18 cellular contexts compared by ENCODE assay signal in genomic region chr4:181662383-181662782, GRCh38.
A peak's percentile ranks its signal among the peaks of the same experiment; 100 is the strongest.
DNase-seq lines count a peak whose midpoint lies in the region; ATAC-seq and TF ChIP-seq lines count a peak whose summit lies in the region.
"Had no signal": no experiment of that assay in that cellular context is flagged by ENCODE, and none has a peak within 500 bp of the region (broad histone marks: within the 10 kb centered on the region; RNA-seq: fewer than 3 reads in every experiment).

No MANE protein-coding gene starts in this region.

- 60 to 89% methylated on average over 1 to 3 of the region's 3 CpGs for WGBS in endodermal cell (ENCODE audit: insufficient coverage in 1 of 2, insufficient read length in 1 of 2), 2 experiments
- WGBS in upper lobe of left lung, 2 donors = 27 to 33% methylated on average over 3 of the region's 3 CpGs

- no peaks in the 10 kb centered on the region for H3K9me2 ChIP-seq in PC-3 (replicated peaks; ENCODE audit: low read length)

- H3K27ac ChIP-seq in endodermal cell (ENCODE audit: low read depth, low read length) (peak overlapping the region; percentile 51), PC-3 (ENCODE audit: low read length) (no peak overlapping the region), upper lobe of left lung (no peak overlapping the region)
- H3K27ac ChIP-seq: lower lobe of right lung, neutrophil, Peyer's patch had no signal

- peak; percentile 79 for DNase-seq in EL
- DNase-seq in NCI-H1105 treated with DMSO at 0.1 percent for 48 hours (lab: John Stamatoyannopoulos, UW) = peak; percentile 63
- DNase-seq in endodermal cell = no peak
- DNase-seq in neural crest cell (ENCODE audit: low read depth, low spot score) = no peak
- DNase-seq in PC-3 = no peak
- no peak for DNase-seq in upper lobe of left lung
- no peak for DNase-seq in posterior vena cava (ENCODE audit: low spot score)
- DNase-seq: activated CD4-positive, alpha-beta T cell treated with anti-CD3 and anti-CD28 coated beads for 36 hours; activated naive CD8-positive, alpha-beta T cell treated with anti-CD3 and anti-CD28 coated beads, Interleukin-2, amount 10 ng/mL, durations not matched to agents 7 days and 5 days; activated T-cell treated with anti-CD3 and anti-CD28 coated beads, Interleukin-2, amount 50 U/mL, for 48 hours; lower lobe of right lung; NCI-H1436 treated with DMSO at 0.1 percent for 48 hours; NCI-H526 treated with DMSO at 0.1 percent for 48 hours; Peyer's patch had no signal

- H3F3A ChIP-seq in PC-3 (ENCODE audit: low read length, unreplicated experiment) = no peaks in the 10 kb centered on the region

- TF ChIP-seq POLR2A in upper lobe of left lung (IDR thresholded peaks at IDR 0.05) = no peak

- H3K36me3 ChIP-seq in endodermal cell (ENCODE audit: control insufficient read depth, insufficient read depth, low read length) (no peaks in the 10 kb centered on the region), PC-3 (ENCODE audit: low read depth, low read length) (no peaks in the 10 kb centered on the region), upper lobe of left lung (no peaks in the 10 kb centered on the region)
- H3K36me3 ChIP-seq: lower lobe of right lung, neutrophil, Peyer's patch had no signal

- POLR2A ChIA-PET in PC-3 (lab: Charles Lee; ENCODE audit: unreplicated experiment) = no interaction called here

- H2AFZ ChIP-seq in PC-3 (ENCODE audit: low read length) = no peak overlapping the region

- no TSS peak for BruUV-seq in PC-3 (replicated peaks; lab: Mats Ljungman, UMichigan)

- H3K9ac ChIP-seq in endodermal cell (ENCODE audit: extremely low read depth, low read length, poor library complexity, severe bottlenecking) = no peak overlapping the region
- no peak overlapping the region for H3K9ac ChIP-seq in PC-3 (ENCODE audit: low read length)

- no peak for TF ChIP-seq EP300 in upper lobe of left lung (IDR thresholded peaks at IDR 0.05)

- intact Hi-C loops in PC-3 (cut with micrococcal nuclease) (no loop called here), posterior vena cava (cut with DNase I) (no loop called here)

- H3K4me3 Mint-ChIP-seq in endodermal cell (no peak overlapping the region), neural crest cell (peak overlapping the region; percentile 17)
- H3K4me3 Mint-ChIP-seq: activated CD4-positive, alpha-beta T cell treated with anti-CD3 and anti-CD28 coated beads for 36 hours; activated naive CD8-positive, alpha-beta T cell treated with anti-CD3 and anti-CD28 coated beads, Interleukin-2, amount 10 ng/mL, durations not matched to agents 7 days and 5 days; B cell; stimulated activated naive CD8-positive, alpha-beta T cell treated with anti-CD3 and anti-CD28 coated beads, Interleukin-15, Interleukin-2, amounts not matched to agents 100 ng/mL and 50 ng/mL, for 24 hours had no signal

- CTCF ChIA-PET in PC-3 (lab: Charles Lee) = no interaction called here

- no peaks in the 10 kb centered on the region for H3K27me3 ChIP-seq in endodermal cell (ENCODE audit: control insufficient read depth, insufficient read depth, low read length, poor library complexity, severe bottlenecking)
- H3K27me3 ChIP-seq in PC-3 (ENCODE audit: low read length) = no peaks in the 10 kb centered on the region
- no peaks in the 10 kb centered on the region for H3K27me3 ChIP-seq in upper lobe of left lung
- H3K27me3 ChIP-seq: neutrophil, Peyer's patch had no signal

- TF ChIP-seq CTCF in endodermal cell (conservative IDR thresholded peaks at IDR 0.05) (no peak), neural crest cell (conservative IDR thresholded peaks at IDR 0.05) (no peak), PC-3 (conservative IDR thresholded peaks at IDR 0.05; ENCODE audit: low read depth, low read length) (no peak), upper lobe of left lung (IDR thresholded peaks at IDR 0.05) (no peak)

- H3K4me1 ChIP-seq in endodermal cell (ENCODE audit: control insufficient read depth, insufficient read depth, low read length) (peaks cover 4% of the 10 kb centered on the region), PC-3 (ENCODE audit: insufficient read depth, low read length) (no peaks in the 10 kb centered on the region), upper lobe of left lung (no peaks in the 10 kb centered on the region)
- H3K4me1 ChIP-seq: lower lobe of right lung, Peyer's patch had no signal

- H3K27ac Mint-ChIP-seq in endodermal cell (no peak overlapping the region), neural crest cell (ENCODE audit: unreplicated experiment) (no peak overlapping the region)
- H3K27ac Mint-ChIP-seq: activated CD4-positive, alpha-beta T cell treated with anti-CD3 and anti-CD28 coated beads for 36 hours; activated naive CD8-positive, alpha-beta T cell treated with anti-CD3 and anti-CD28 coated beads, Interleukin-2, amount 10 ng/mL, durations not matched to agents 7 days and 5 days; B cell; stimulated activated naive CD8-positive, alpha-beta T cell treated with anti-CD3 and anti-CD28 coated beads, Interleukin-15, Interleukin-2, amounts not matched to agents 100 ng/mL and 50 ng/mL, for 24 hours had no signal

- H4K20me1 ChIP-seq in PC-3 (ENCODE audit: low read length) = no peaks in the 10 kb centered on the region

- H3K79me2 ChIP-seq in PC-3 (ENCODE audit: low read length) = no peaks in the 10 kb centered on the region

- no peak overlapping the region for H3K4me2 ChIP-seq in PC-3 (ENCODE audit: low read length)

- H3K36me3 Mint-ChIP-seq in endodermal cell (ENCODE audit: low read depth) = no peaks in the 10 kb centered on the region
- no peaks in the 10 kb centered on the region for H3K36me3 Mint-ChIP-seq in neural crest cell (ENCODE audit: low read depth)
- H3K36me3 Mint-ChIP-seq: activated naive CD8-positive, alpha-beta T cell treated with anti-CD3 and anti-CD28 coated beads, Interleukin-2, amount 10 ng/mL, durations not matched to agents 7 days and 5 days had no signal

- H3K27me3 Mint-ChIP-seq in endodermal cell (ENCODE audit: insufficient read depth) = no peaks in the 10 kb centered on the region
- no peaks in the 10 kb centered on the region for H3K27me3 Mint-ChIP-seq in neural crest cell (ENCODE audit: low read depth)
- H3K27me3 Mint-ChIP-seq: activated CD4-positive, alpha-beta T cell treated with anti-CD3 and anti-CD28 coated beads for 36 hours; activated naive CD8-positive, alpha-beta T cell treated with anti-CD3 and anti-CD28 coated beads, Interleukin-2, amount 10 ng/mL, durations not matched to agents 7 days and 5 days; B cell; stimulated activated naive CD8-positive, alpha-beta T cell treated with anti-CD3 and anti-CD28 coated beads, Interleukin-15, Interleukin-2, amounts not matched to agents 100 ng/mL and 50 ng/mL, for 24 hours had no signal

- H3K9me3 ChIP-seq in endodermal cell (ENCODE audit: control insufficient read depth, low read length) = no peaks in the 10 kb centered on the region
- H3K9me3 ChIP-seq in PC-3 (ENCODE audit: low read length) = no peaks in the 10 kb centered on the region
- no peaks in the 10 kb centered on the region for H3K9me3 ChIP-seq in upper lobe of left lung
- H3K9me3 ChIP-seq: lower lobe of right lung, neutrophil, Peyer's patch had no signal

- H3K4me1 Mint-ChIP-seq in endodermal cell (peaks cover 23% of the 10 kb centered on the region), neural crest cell (peaks cover 40% of the 10 kb centered on the region)
- H3K4me1 Mint-ChIP-seq: activated CD4-positive, alpha-beta T cell treated with anti-CD3 and anti-CD28 coated beads for 36 hours; activated naive CD8-positive, alpha-beta T cell treated with anti-CD3 and anti-CD28 coated beads, Interleukin-2, amount 10 ng/mL, durations not matched to agents 7 days and 5 days; B cell had no signal

- no peak for ATAC-seq in HG02678 (IDR thresholded peaks at IDR 0.05; ENCODE audit: unreplicated experiment)
- ATAC-seq in PC-3 = no peak
- ATAC-seq in upper lobe of left lung (ENCODE audit: low FRiP score in 2 of 2) = no peak
- ATAC-seq: activated CD4-positive, alpha-beta T cell treated with anti-CD3 and anti-CD28 coated beads for 36 hours; lower lobe of right lung had no signal

- H3K9me3 Mint-ChIP-seq in endodermal cell (no peaks in the 10 kb centered on the region), neural crest cell (peaks cover 3% of the 10 kb centered on the region)
- H3K9me3 Mint-ChIP-seq: activated naive CD8-positive, alpha-beta T cell treated with anti-CD3 and anti-CD28 coated beads, Interleukin-2, amount 10 ng/mL, durations not matched to agents 7 days and 5 days had no signal

- H3K4me3 ChIP-seq in endodermal cell (ENCODE audit: low read length) = no peak overlapping the region
- no peak overlapping the region for H3K4me3 ChIP-seq in PC-3 (ENCODE audit: low read length)
- no peak overlapping the region for H3K4me3 ChIP-seq in upper lobe of left lung
- H3K4me3 ChIP-seq: lower lobe of right lung, Peyer's patch had no signal

Comparison
In these comparisons a context has a peak if more than half of its experiments do, and no peak if none do; other contexts are left out.
1. DNase-seq: peak in EL (single experiment) and NCI-H1105 treated with DMSO at 0.1 percent for 48 hours (single experiment); none in endodermal cell (single experiment), neural crest cell (single experiment), PC-3 (single experiment), upper lobe of left lung (0 of 2) and posterior vena cava (single experiment).